ENCODE assay signal across 20 cellular contexts in genomic region chr15:82922737-82923136, GRCh38.
"Had no signal": no experiment of that assay in that cellular context is flagged by ENCODE, and none has a peak within 500 bp of the region (broad histone marks: within the 10 kb centered on the region; RNA-seq: fewer than 3 reads in every experiment).

No MANE protein-coding gene starts in this region.

- ATAC-seq: effector memory CD8-positive, alpha-beta T cell; gastroesophageal sphincter; left lobe of liver; lower lobe of right lung; natural killer cell treated with Interleukin-12 subunit alpha and Interleukin-12 subunit beta and Interleukin-15 and Interleukin-18, amount 100 ng/mL, for 72 hours; sciatic nerve had no signal

- H3K9ac ChIP-seq: parathyroid adenoma had no signal

- H3K36me3 ChIP-seq: esophagus muscularis mucosa, gastroesophageal sphincter, lower lobe of right lung had no signal

- H3K4me3 ChIP-seq: esophagus muscularis mucosa, gastroesophageal sphincter, lower lobe of right lung, skin epidermis had no signal

- H3K4me1 ChIP-seq: lower lobe of right lung had no signal

- H3K4me3 Mint-ChIP-seq: dendritic cell treated with granulocyte-macrophage colony-stimulating factor and Interleukin-4, amounts not matched to agents 40 ng/mL and 50 ng/mL, for 4 days; effector memory CD8-positive, alpha-beta T cell; memory B cell; natural killer cell treated with Interleukin-12 subunit alpha and Interleukin-12 subunit beta and Interleukin-15 and Interleukin-18, amount 100 ng/mL, for 72 hours had no signal

- H3K27me3 ChIP-seq: esophagus muscularis mucosa, gastroesophageal sphincter had no signal

- H3K27ac Mint-ChIP-seq: dendritic cell treated with granulocyte-macrophage colony-stimulating factor and Interleukin-4, amounts not matched to agents 40 ng/mL and 50 ng/mL, for 4 days; effector memory CD8-positive, alpha-beta T cell; memory B cell; natural killer cell treated with Interleukin-12 subunit alpha and Interleukin-12 subunit beta and Interleukin-15 and Interleukin-18, amount 100 ng/mL, for 72 hours had no signal

- H3K36me3 Mint-ChIP-seq: memory B cell; natural killer cell treated with Interleukin-12 subunit alpha and Interleukin-12 subunit beta and Interleukin-15 and Interleukin-18, amount 100 ng/mL, for 72 hours had no signal

- H3K9me3 ChIP-seq: esophagus muscularis mucosa, gastroesophageal sphincter, lower lobe of right lung had no signal

- H3K9me3 Mint-ChIP-seq: dendritic cell treated with granulocyte-macrophage colony-stimulating factor and Interleukin-4, amounts not matched to agents 40 ng/mL and 50 ng/mL, for 4 days; effector memory CD8-positive, alpha-beta T cell; memory B cell; natural killer cell treated with Interleukin-12 subunit alpha and Interleukin-12 subunit beta and Interleukin-15 and Interleukin-18, amount 100 ng/mL, for 72 hours had no signal

- DNase-seq: effector memory CD8-positive, alpha-beta T cell; glutamatergic neuron; islet precursor cell; lower lobe of right lung; midbrain; occipital lobe; stimulated activated CD4-positive, alpha-beta T cell treated with anti-CD3 and anti-CD28 coated beads, Interleukin-2, amount 100 ng/mL, for 24 hours; stimulated activated CD4-positive, alpha-beta T cell treated with anti-CD3 and anti-CD28 coated beads, Interleukin-4, amount 100 ng/mL, for 4 hours; stimulated activated naive CD4-positive, alpha-beta T cell; trophoblast cell had no signal

- H3K27ac ChIP-seq: epithelial cell of prostate, esophagus muscularis mucosa, gastroesophageal sphincter, lower lobe of right lung, parathyroid adenoma, skin epidermis had no signal

- H3K27me3 Mint-ChIP-seq: dendritic cell treated with granulocyte-macrophage colony-stimulating factor and Interleukin-4, amounts not matched to agents 40 ng/mL and 50 ng/mL, for 4 days had no signal
